ENCODE assay signal across 14 cellular contexts in the genomic region with DNA sequence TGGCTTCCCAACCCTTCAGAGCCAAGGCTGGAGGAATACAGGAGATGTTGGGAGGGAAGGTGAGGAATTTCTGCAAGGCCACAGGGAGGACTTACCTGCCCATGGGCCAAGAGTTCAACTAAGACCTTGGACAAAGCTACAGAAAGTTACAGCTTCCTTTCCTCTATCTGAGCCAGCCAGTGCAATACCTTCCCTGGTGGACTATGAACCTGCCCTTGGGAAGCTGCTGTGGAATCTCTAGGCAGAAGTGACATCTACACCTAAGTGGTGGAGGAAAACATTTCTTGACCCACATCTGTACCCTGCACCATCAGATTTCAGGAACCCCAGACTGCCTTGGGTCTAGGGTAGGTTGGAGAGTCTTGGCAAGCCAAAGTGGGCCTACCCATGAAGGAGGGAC. TPM values are rescaled to one million over a fixed set of nuclear protein-coding genes. Genes with fewer than 3 reads are reported as not detected.
DNase-seq lines count a peak whose midpoint lies in the region; ATAC-seq, FAIRE-seq and TF ChIP-seq lines count a peak whose summit lies in the region.
"Had no signal": no experiment of that assay in that cellular context is flagged by ENCODE, and none has a peak within 500 bp of the region (broad histone marks: within the 10 kb centered on the region; RNA-seq: fewer than 3 reads in every experiment).

No MANE protein-coding gene starts in this region.

- H3K27ac ChIP-seq in HepG2 (ENCODE audit: extremely low read length, insufficient read depth, low read length) (no peak overlapping the region), right lobe of liver (no peak overlapping the region), kidney (ENCODE audit: low read depth in 2 of 2, low read length in 2 of 2) (no peak overlapping the region), mesenchymal stem cell (ENCODE audit: low read length, poor library complexity, severe bottlenecking) (no peak overlapping the region), small intestine (ENCODE audit: low read depth in 1 of 2, low read length in 1 of 2) (peak overlapping the region in 1 of 2 donors; percentile 1)
- H3K27ac ChIP-seq: BLaER1 had no signal

- H3K4me1 ChIP-seq in HepG2 (ENCODE audit: insufficient read depth, low read length) (peaks cover 32% of the 10 kb centered on the region), right lobe of liver (peaks cover 0 to 5% (median 0%) of the 10 kb centered on the region in 4 donors), kidney (ENCODE audit: control insufficient read depth in 1 of 2, insufficient read depth in 1 of 2, low read depth in 1 of 2, low read length in 2 of 2) (peaks cover 0 to 7% of the 10 kb centered on the region in 2 donors), mesenchymal stem cell (ENCODE audit: control insufficient read depth, insufficient read depth, low read depth, low read length) (peaks cover 4% of the 10 kb centered on the region), small intestine (ENCODE audit: control insufficient read depth in 2 of 2, insufficient read depth in 1 of 2, low read depth in 1 of 2, low read length in 1 of 2) (no peaks in the 10 kb centered on the region)
- H3K4me1 ChIP-seq: BE2C, BLaER1 had no signal

- FAIRE-seq in HepG2 (lab: Jason Lieb, UNC) (peak; percentile 8), kidney (lab: Jason Lieb, UNC) (no peak), small intestine (lab: Jason Lieb, UNC) (no peak)
- FAIRE-seq: A204.1 had no signal

- H2BK15ac ChIP-seq in mesenchymal stem cell (ENCODE audit: low read depth, poor library complexity, severe bottlenecking) = no peak overlapping the region

- H3K18ac ChIP-seq in mesenchymal stem cell (ENCODE audit: low read depth in 1 of 2, low read length in 2 of 2) = no peak overlapping the region

- in situ Hi-C loops in HepG2 (cut with HindIII; ENCODE audit: extremely low pct_ligation_motif_present, low pct_unique_long_range_greater_than_20kb) = loop anchor here (25.0 kb wide), 1 partner anchor 404 kb away; no protein-coding TSS in a partner anchor

- H3K4me3 ChIP-seq in HepG2 (replicated peaks in 1 of 3; ENCODE audit: insufficient read depth in 1 of 3, low read depth in 2 of 3, low read length in 3 of 3) (0 out of 6 replicates have a peak overlapping the region, but pooled peaks of 1 of the 3 experiments have one; percentile 8), right lobe of liver (no peak overlapping the region), kidney (ENCODE audit: low read length in 2 of 2) (no peak overlapping the region), mesenchymal stem cell (ENCODE audit: insufficient read depth in 1 of 2, low read depth in 1 of 2, low read length in 2 of 2) (no peak overlapping the region), small intestine (ENCODE audit: low read depth in 1 of 2, low read length in 2 of 2) (no peak overlapping the region)
- H3K4me3 ChIP-seq: BLaER1, GM12878 had no signal

- ATAC-seq in HepG2 (peak; percentile 42), right lobe of liver (no peak)

- H3K36me3 ChIP-seq in HepG2 (replicated peaks in 1 of 2; ENCODE audit: control insufficient read depth in 1 of 2, insufficient read depth in 2 of 2, low read length in 2 of 2) = no peaks in the 10 kb centered on the region
- H3K36me3 ChIP-seq in right lobe of liver = no peaks in the 10 kb centered on the region
- no peaks in the 10 kb centered on the region for H3K36me3 ChIP-seq in kidney (ENCODE audit: control insufficient read depth in 1 of 2, insufficient read depth in 2 of 2, low read length in 2 of 2)
- no peaks in the 10 kb centered on the region for H3K36me3 ChIP-seq in mesenchymal stem cell (ENCODE audit: control insufficient read depth in 1 of 2, insufficient read depth in 2 of 2, low read depth in 1 of 2, low read length in 2 of 2)
- H3K36me3 ChIP-seq in small intestine (ENCODE audit: control insufficient read depth in 2 of 2, insufficient read depth in 2 of 2, low read length in 2 of 2) = no peaks in the 10 kb centered on the region
- H3K36me3 ChIP-seq: BE2C, BLaER1 had no signal

- H3K9ac ChIP-seq in HepG2 (ENCODE audit: insufficient read depth, low read depth, low read length) (no peak overlapping the region), kidney (ENCODE audit: low read length in 2 of 2) (no peak overlapping the region), mesenchymal stem cell (ENCODE audit: low read length) (peak overlapping the region; percentile 27)
- H3K9ac ChIP-seq: BLaER1 had no signal

- no TSS peak for BruUV-seq in HepG2 (replicated peaks; lab: Mats Ljungman, UMichigan)

- intact Hi-C loops in HepG2 (cut with micrococcal nuclease; ENCODE audit: unreplicated experiment) = loop anchor here (10.0 kb wide), 1 partner anchor 201 kb away; no protein-coding TSS in a partner anchor
- intact Hi-C loops in right lobe of liver (cut with DNase I) = loop anchor here (5.0 kb wide), 2 partner anchors 104 to 109 kb away; no protein-coding TSS in a partner anchor
- intact Hi-C loops in kidney (cut with DNase I) = loop anchor here (5.0 kb wide), 1 partner anchor 104 kb away; no protein-coding TSS in a partner anchor

- no peak overlapping the region for H2BK120ac ChIP-seq in mesenchymal stem cell (ENCODE audit: low read depth, low read length)

- no peak overlapping the region for H2BK12ac ChIP-seq in mesenchymal stem cell (ENCODE audit: low read length in 2 of 2)

- H4K8ac ChIP-seq in mesenchymal stem cell (ENCODE audit: low read length) = no peak overlapping the region

- H3K4me2 ChIP-seq in HepG2 (ENCODE audit: low read depth, low read length) (peak overlapping the region; percentile 52), mesenchymal stem cell (ENCODE audit: low read length, poor library complexity, severe bottlenecking) (no peak overlapping the region)
- H3K4me2 ChIP-seq: BLaER1 had no signal

- no peak overlapping the region for H2BK5ac ChIP-seq in mesenchymal stem cell (ENCODE audit: low read depth, low read length, poor library complexity, severe bottlenecking)

- H4K20me1 ChIP-seq in HepG2 (ENCODE audit: insufficient read depth, low read length) = no peaks in the 10 kb centered on the region

- no peak for TF ChIP-seq CTCF in HepG2 (CRISPR knock-in tag; IDR thresholded peaks at IDR 0.05)
- TF ChIP-seq CTCF in right lobe of liver (IDR thresholded peaks at IDR 0.05) = no peak
- TF ChIP-seq CTCF in kidney (IDR thresholded peaks at IDR 0.05; ENCODE audit: borderline replicate concordance, extremely low read depth, insufficient read depth) = no peak

- H3K9me3 ChIP-seq in HepG2 (ENCODE audit: low read length) (no peaks in the 10 kb centered on the region), right lobe of liver (no peaks in the 10 kb centered on the region), kidney (ENCODE audit: control insufficient read depth in 1 of 2, low read length in 2 of 2) (no peaks in the 10 kb centered on the region), mesenchymal stem cell (ENCODE audit: control insufficient read depth, low read length) (no peaks in the 10 kb centered on the region), small intestine (ENCODE audit: control insufficient read depth, low read depth) (no peaks in the 10 kb centered on the region)
- H3K9me3 ChIP-seq: BE2C, BLaER1 had no signal

- H3K14ac ChIP-seq in mesenchymal stem cell (ENCODE audit: low read length in 2 of 2) = no peak overlapping the region

- H4K91ac ChIP-seq in mesenchymal stem cell (ENCODE audit: low read length) = no peak overlapping the region

- no peak for TF ChIP-seq RAD21 in HepG2 (CRISPR knock-in tag; IDR thresholded peaks at IDR 0.05)

- H3K27me3 ChIP-seq in HepG2 (ENCODE audit: control insufficient read depth in 1 of 2, insufficient read depth in 2 of 2, low read length in 2 of 2) (no peaks in the 10 kb centered on the region), right lobe of liver (no peaks in the 10 kb centered on the region), mesenchymal stem cell (ENCODE audit: control insufficient read depth in 1 of 2, insufficient read depth in 1 of 2, low read length in 2 of 2) (no peaks in the 10 kb centered on the region), small intestine (ENCODE audit: control insufficient read depth in 2 of 2, insufficient read depth in 2 of 2, low read length in 2 of 2) (no peaks in the 10 kb centered on the region)
- H3K27me3 ChIP-seq: BE2C, BLaER1 had no signal

- H2AK5ac ChIP-seq in mesenchymal stem cell (ENCODE audit: low read length, severe bottlenecking) = no peak overlapping the region

- DNase-seq in HepG2 (ENCODE audit: low spot score) (no peak), right lobe of liver (no peak), kidney (peak; percentile 18), mesenchymal stem cell (no peak), small intestine (peak; percentile 73), NCI-H1105 (lab: John Stamatoyannopoulos, UW) (no peak), LoVo (ENCODE audit: low spot score) (no peak)
- DNase-seq in effector CD4-positive, alpha-beta T cell = no peak
- DNase-seq: DMS153, DMS79 had no signal

- H3K4ac ChIP-seq in mesenchymal stem cell (ENCODE audit: low read depth in 1 of 2, low read length in 2 of 2) = no peak overlapping the region

- H3K23ac ChIP-seq in mesenchymal stem cell (ENCODE audit: low read length in 2 of 2) = no peak overlapping the region

- H2AFZ ChIP-seq in HepG2 (ENCODE audit: low read length) = no peak overlapping the region
- H2AFZ ChIP-seq in mesenchymal stem cell (ENCODE audit: low read depth, low read length) = no peak overlapping the region

- TF ChIP-seq EP300 in HepG2 (IDR thresholded peaks at IDR 0.05; ENCODE audit: low read depth in 2 of 2, low read length in 2 of 2) = no peak
- TF ChIP-seq EP300 in HepG2 (CRISPR knock-in tag; IDR thresholded peaks at IDR 0.05; ENCODE audit: borderline replicate concordance) = no peak

- CTCF ChIA-PET in HepG2 (lab: Yijun Ruan, JAX; ENCODE audit: low intra/inter-chr PET ratio, low total read pairs) = interaction anchor here (3.6 kb wide), 1 partner anchor 106 kb away, joined by 48 read pairs; no protein-coding TSS in a partner anchor

- H3K79me1 ChIP-seq in mesenchymal stem cell (replicated peaks; ENCODE audit: low read length, poor library complexity, severe bottlenecking) = no peaks in the 10 kb centered on the region

- no peaks in the 10 kb centered on the region for H3K79me2 ChIP-seq in HepG2 (ENCODE audit: insufficient read depth, low read length)

- POLR2A ChIA-PET in HepG2 (lab: Yijun Ruan, JAX) = interaction anchor here (0.7 to 1.0 kb wide), 3 partner anchors 9 to 43 kb away, joined by 3 read pairs; a partner anchor contains a TSS

- no peak for TF ChIP-seq POLR2A in HepG2 (IDR thresholded peaks at IDR 0.05; ENCODE audit: insufficient read depth in 1 of 2, low read depth in 2 of 2, low read length in 2 of 2)
- no peak for TF ChIP-seq POLR2A in right lobe of liver (IDR thresholded peaks at IDR 0.05)

RNA-seq across cellular contexts. Expression of a gene that starts 6.7 kb away (rescaled TPM):
- total RNA-seq in HepG2 (2016; rRNA removed; fragmentation: Illumina TruSeq; extraction: Trizol) = 340 and 507 TPM in 2 replicates
- total RNA-seq in HepG2 (2016; cell fraction: cytosol; rRNA removed; fragmentation: Illumina TruSeq; extraction: Trizol; ENCODE audit: low read depth) = 137 and 143 TPM in 2 replicates
- total RNA-seq in HepG2 (2016; cell fraction: insoluble cytoplasmic fraction; rRNA removed; fragmentation: Illumina TruSeq; extraction: Trizol) = 343 and 521 TPM in 2 replicates
- 93.7 and 100 TPM in 2 replicates for total RNA-seq in HepG2 (2016; cell fraction: membrane; rRNA removed; fragmentation: Illumina TruSeq; extraction: Trizol)
- total RNA-seq in HepG2 (2016; cell fraction: nucleus; rRNA removed; fragmentation: Illumina TruSeq; extraction: Trizol) = 151 and 157 TPM in 2 replicates
- polyA plus RNA-seq in HepG2 (2011; rRNA removed) = 93.6 and 134 TPM in 2 replicates
- 88.5 and 154 TPM in 2 replicates for polyA plus RNA-seq in HepG2 (2011; cell fraction: cytosol; rRNA removed)
- polyA plus RNA-seq in HepG2 (2011; cell fraction: nucleus; rRNA removed) = 34.1 and 52.2 TPM in 2 replicates
- polyA plus RNA-seq in HepG2 (2012) = 309 and 384 TPM in 2 replicates
- 114 and 131 TPM in 2 replicates for polyA plus RNA-seq in HepG2 (2016; cell fraction: cytosol; fragmentation: Illumina TruSeq; extraction: Trizol; ENCODE audit: low read depth)
- 701 and 780 TPM in 2 replicates for polyA plus RNA-seq in HepG2 (2016; cell fraction: insoluble cytoplasmic fraction; fragmentation: Illumina TruSeq; extraction: Trizol; ENCODE audit: low read depth)
- 95.3 and 99.7 TPM in 2 replicates for polyA plus RNA-seq in HepG2 (2016; cell fraction: membrane; fragmentation: Illumina TruSeq; extraction: Trizol; ENCODE audit: low read depth)
- 220 and 238 TPM in 2 replicates for polyA plus RNA-seq in HepG2 (2016; cell fraction: nucleus; fragmentation: Illumina TruSeq; extraction: Trizol; ENCODE audit: insufficient read depth, low read depth)
- 30.3 and 67.0 TPM in 2 replicates for polyA minus RNA-seq in HepG2 (2011; rRNA and poly(A)+ RNA removed; ENCODE audit: low replicate concordance)
- 87.3 and 99.7 TPM in 2 replicates for polyA minus RNA-seq in HepG2 (2011; cell fraction: cytosol; rRNA and poly(A)+ RNA removed)
- 122 and 128 TPM in 2 replicates for polyA minus RNA-seq in HepG2 (2011; cell fraction: nucleus; rRNA and poly(A)+ RNA removed)
- 100 to 1,000 TPM; 125 to 186 (median 149) TPM for total RNA-seq in right lobe of liver
- 380 TPM for total RNA-seq in kidney
- polyA plus RNA-seq in kidney (ENCODE audit: insufficient read depth, low read depth, low replicate concordance) = 848 TPM
- polyA plus RNA-seq in mesenchymal stem cell (2013, experiment 1 of 2) = 556 TPM
- 556 TPM for polyA plus RNA-seq in mesenchymal stem cell (2013, experiment 2 of 2)
- polyA plus RNA-seq in small intestine = 100 to 1,000 TPM; 476 to 538 (median 497) TPM

RNA-seq across cellular contexts. Expression of a gene that starts 42.4 kb away (rescaled TPM):
- total RNA-seq in HepG2 (2016; rRNA removed; fragmentation: Illumina TruSeq; extraction: Trizol) = 171 and 233 TPM in 2 replicates
- total RNA-seq in HepG2 (2016; cell fraction: cytosol; rRNA removed; fragmentation: Illumina TruSeq; extraction: Trizol; ENCODE audit: low read depth) = 21.6 and 28.6 TPM in 2 replicates
- 162 and 226 TPM in 2 replicates for total RNA-seq in HepG2 (2016; cell fraction: insoluble cytoplasmic fraction; rRNA removed; fragmentation: Illumina TruSeq; extraction: Trizol)
- 47.0 and 51.3 TPM in 2 replicates for total RNA-seq in HepG2 (2016; cell fraction: membrane; rRNA removed; fragmentation: Illumina TruSeq; extraction: Trizol)
- total RNA-seq in HepG2 (2016; cell fraction: nucleus; rRNA removed; fragmentation: Illumina TruSeq; extraction: Trizol) = 47.7 and 59.2 TPM in 2 replicates
- polyA plus RNA-seq in HepG2 (2011; rRNA removed) = 58.8 and 82.4 TPM in 2 replicates
- 55.3 and 74.3 TPM in 2 replicates for polyA plus RNA-seq in HepG2 (2011; cell fraction: cytosol; rRNA removed)
- 25.5 and 29.5 TPM in 2 replicates for polyA plus RNA-seq in HepG2 (2011; cell fraction: nucleus; rRNA removed)
- 83.8 and 93.7 TPM in 2 replicates for polyA plus RNA-seq in HepG2 (2012)
- 12.3 and 12.6 TPM in 2 replicates for polyA plus RNA-seq in HepG2 (2016; cell fraction: cytosol; fragmentation: Illumina TruSeq; extraction: Trizol; ENCODE audit: low read depth)
- 264 and 283 TPM in 2 replicates for polyA plus RNA-seq in HepG2 (2016; cell fraction: insoluble cytoplasmic fraction; fragmentation: Illumina TruSeq; extraction: Trizol; ENCODE audit: low read depth)
- 21.0 and 27.2 TPM in 2 replicates for polyA plus RNA-seq in HepG2 (2016; cell fraction: membrane; fragmentation: Illumina TruSeq; extraction: Trizol; ENCODE audit: low read depth)
- 87.6 and 93.0 TPM in 2 replicates for polyA plus RNA-seq in HepG2 (2016; cell fraction: nucleus; fragmentation: Illumina TruSeq; extraction: Trizol; ENCODE audit: insufficient read depth, low read depth)
- polyA minus RNA-seq in HepG2 (2011; rRNA and poly(A)+ RNA removed; ENCODE audit: low replicate concordance) = 21.1 and 47.5 TPM in 2 replicates
- polyA minus RNA-seq in HepG2 (2011; cell fraction: cytosol; rRNA and poly(A)+ RNA removed) = 77.8 and 82.7 TPM in 2 replicates
- polyA minus RNA-seq in HepG2 (2011; cell fraction: nucleus; rRNA and poly(A)+ RNA removed) = 39.3 and 42.2 TPM in 2 replicates
- 10 to 100 TPM; 50.8 to 80.5 (median 65.0) TPM for total RNA-seq in right lobe of liver
- total RNA-seq in kidney = 121 TPM
- polyA plus RNA-seq in kidney (ENCODE audit: insufficient read depth, low read depth, low replicate concordance) = 94.8 TPM
- 42.6 TPM for polyA plus RNA-seq in mesenchymal stem cell (2013, experiment 1 of 2)
- 43.2 TPM for polyA plus RNA-seq in mesenchymal stem cell (2013, experiment 2 of 2)
- 10 to 100 TPM; 42.4 to 47.5 (median 46.1) TPM for polyA plus RNA-seq in small intestine

Comparison
In these comparisons a context has a peak if more than half of its experiments do, and no peak if none do; other contexts are left out.
1. DNase-seq: peak in kidney (single experiment) and small intestine (single experiment); none in HepG2 (single experiment), right lobe of liver (0 of 3), mesenchymal stem cell (single experiment), NCI-H1105 (single experiment), LoVo (single experiment) and effector CD4-positive, alpha-beta T cell (single experiment).